In genomic region chr2:131492418-131493198, GRCh38 we compare ENCODE assay signal across 8 cellular contexts. TPM values are rescaled to one million over a fixed set of nuclear protein-coding genes. Genes with fewer than 3 reads are reported as not detected.
A peak's percentile ranks its signal among the peaks of the same experiment; 100 is the strongest.
DNase-seq lines count a peak whose midpoint lies in the region; ATAC-seq and TF ChIP-seq lines count a peak whose summit lies in the region.

No MANE protein-coding gene starts in this region.

- peak; percentile 87 for DNase-seq in DMS 273 treated with DMSO at 0.1 percent for 48 hours (lab: John Stamatoyannopoulos, UW)
- DNase-seq in NT2/D1 (ENCODE audit: low read depth, low spot score): peak; percentile 93
- peak; percentile 88 for DNase-seq in activated CD8-positive, alpha-beta memory T cell treated with anti-CD3 and anti-CD28 coated beads, Interleukin-2, amount 50 U/mL, for 24 hours (ENCODE audit: extremely low read depth)
- peak; percentile 94 for DNase-seq in endothelial cell (ENCODE audit: low spot score)
- peak; percentile 90 to 94 for DNase-seq in mesothelial cell of epicardium (ENCODE audit: low spot score in 2 of 2, unreplicated experiment in 2 of 2)
- peak; percentile 76 to 78 for DNase-seq in stimulated activated CD8-positive, alpha-beta memory T cell treated with anti-CD3 and anti-CD28 coated beads, Interleukin-15, amount 100 ng/mL, for 4 hours (ENCODE audit: low read depth in 2 of 2)

- H3K36me3 ChIP-seq in HUES6 (ENCODE audit: control insufficient read depth, insufficient read depth, low read length) (peaks cover 22% of the 10 kb centered on the region), NT2/D1 (ENCODE audit: insufficient read depth, insufficient read length, low read length) (peaks cover 50% of the 10 kb centered on the region)

- peak; percentile 92 for TF ChIP-seq CTCF in endothelial cell (IDR thresholded peaks at IDR 0.05; ENCODE audit: unreplicated experiment)
- TF ChIP-seq CTCF in mesothelial cell of epicardium (IDR thresholded peaks at IDR 0.05; ENCODE audit: unreplicated experiment): peak; percentile 84

- ATAC-seq in GM21447 (IDR thresholded peaks at IDR 0.05; ENCODE audit: unreplicated experiment): peak; percentile 66

- H3K27ac Mint-ChIP-seq in endothelial cell (ENCODE audit: unreplicated experiment): peak overlapping the region; percentile 30
- H3K27ac Mint-ChIP-seq in mesothelial cell of epicardium: peak overlapping the region; percentile 98

- H3K4me3 ChIP-seq in HUES6 (ENCODE audit: low read depth, low read length) (peak overlapping the region; percentile 100), NT2/D1 (ENCODE audit: insufficient read length, low read depth) (peak overlapping the region; percentile 98)

- no peaks in the 10 kb centered on the region for H3K9me3 ChIP-seq in HUES6 (ENCODE audit: control insufficient read depth, insufficient read depth, low read depth, low read length)
- H3K9me3 ChIP-seq in NT2/D1 (ENCODE audit: insufficient read depth, low read length): no peaks in the 10 kb centered on the region

- H3K27me3 Mint-ChIP-seq in endothelial cell (ENCODE audit: unreplicated experiment) (peaks cover 3% of the 10 kb centered on the region), mesothelial cell of epicardium (ENCODE audit: low read depth) (no peaks in the 10 kb centered on the region)

- H3K4me1 Mint-ChIP-seq in endothelial cell (ENCODE audit: unreplicated experiment): peaks cover 12% of the 10 kb centered on the region
- peaks cover 18% of the 10 kb centered on the region for H3K4me1 Mint-ChIP-seq in mesothelial cell of epicardium

- peak overlapping the region; percentile 88 for H3K4me3 Mint-ChIP-seq in endothelial cell (ENCODE audit: unreplicated experiment)
- H3K4me3 Mint-ChIP-seq in mesothelial cell of epicardium: peak overlapping the region; percentile 92

- H3K9me3 Mint-ChIP-seq in endothelial cell (ENCODE audit: unreplicated experiment) (no peaks in the 10 kb centered on the region), mesothelial cell of epicardium (no peaks in the 10 kb centered on the region)

- H3K9ac ChIP-seq in HUES6 (ENCODE audit: low read length): peak overlapping the region; percentile 99
- peak overlapping the region; percentile 99 for H3K9ac ChIP-seq in NT2/D1 (ENCODE audit: insufficient read length, low read depth)

- H3K4me1 ChIP-seq in HUES6 (ENCODE audit: control insufficient read depth, insufficient read depth, low read length) (peaks cover 12% of the 10 kb centered on the region; the same call in 1 of the 2 replicates), NT2/D1 (ENCODE audit: insufficient read depth, insufficient read length) (peaks cover 12% of the 10 kb centered on the region)

- no peaks in the 10 kb centered on the region for H3K27me3 ChIP-seq in HUES6 (ENCODE audit: control insufficient read depth, insufficient read depth, low read length)
- H3K27me3 ChIP-seq in NT2/D1 (ENCODE audit: insufficient read depth, insufficient read length): no peaks in the 10 kb centered on the region

- H3K27ac ChIP-seq in HUES6 (ENCODE audit: low read depth, low read length): peak overlapping the region; percentile 98

- peaks cover 5% of the 10 kb centered on the region for H3K36me3 Mint-ChIP-seq in endothelial cell (ENCODE audit: low read depth, unreplicated experiment)
- peaks cover 4% of the 10 kb centered on the region for H3K36me3 Mint-ChIP-seq in mesothelial cell of epicardium

RNA-seq across cellular contexts. Expression of gene MZT2A, which starts 0.4 kb away (rescaled TPM):
- total RNA-seq in endothelial cell (ENCODE audit: unreplicated experiment) (148 TPM), mesothelial cell of epicardium (106 to 109 TPM (median 106 TPM) in 3 replicates)

RNA-seq across cellular contexts. Expression of gene TUBA3D, which starts 16.7 kb away (rescaled TPM):
- not detected for total RNA-seq in endothelial cell (ENCODE audit: unreplicated experiment)
- total RNA-seq in mesothelial cell of epicardium: not detected in 3 replicates

RNA-seq across cellular contexts. Expression of gene CCDC74A, which starts 35.1 kb away (rescaled TPM):
- 16.0 TPM for total RNA-seq in endothelial cell (ENCODE audit: unreplicated experiment)
- 9.6 to 11.0 TPM (median 10.9 TPM) in 3 replicates for total RNA-seq in mesothelial cell of epicardium

Comparison
In these comparisons a context has a peak if more than half of its experiments do, and no peak if none do; other contexts are left out.
1. Peak in every context shown above with its lines: DNase-seq, ATAC-seq, H3K4me3 ChIP-seq and H3K27ac ChIP-seq.